Comparison of ENCODE assay signal across 2 cellular contexts in genomic region chr15:68042855-68043222, GRCh38.
TF ChIP-seq lines count a peak whose summit lies in the region.

No MANE protein-coding gene starts in this region.

TF ChIP-seq in A549, 52 proteins besides CTCF, POLR2A, EP300 and RAD21 (continued from another document):
- TF ChIP-seq HMGXB4 (CRISPR knock-in tag; IDR thresholded peaks at IDR 0.05; ENCODE audit: borderline replicate concordance) (no peak), BHLHE40 (IDR thresholded peaks at IDR 0.05; ENCODE audit: low read depth, low read length) (no peak), TP53 (CRISPR knock-in tag; IDR thresholded peaks at IDR 0.05) (no peak), ZSCAN20 (CRISPR knock-in tag; IDR thresholded peaks at IDR 0.05) (no peak), MYC (IDR thresholded peaks at IDR 0.05; ENCODE audit: borderline replicate concordance, low read length) (no peak), BCL3 (IDR thresholded peaks at IDR 0.05) (no peak), FOXS1 (CRISPR knock-in tag; IDR thresholded peaks at IDR 0.05) (no peak), KDM1A (IDR thresholded peaks at IDR 0.05; ENCODE audit: low read depth) (no peak), JUNB (IDR thresholded peaks at IDR 0.05) (no peak), HOXB13 (CRISPR knock-in tag; IDR thresholded peaks at IDR 0.05; ENCODE audit: low read depth) (no peak), MAX (IDR thresholded peaks at IDR 0.05) (no peak), EHF (CRISPR knock-in tag; IDR thresholded peaks at IDR 0.05) (no peak), GATA3 (IDR thresholded peaks at IDR 0.05; ENCODE audit: borderline replicate concordance) (no peak), NPAS2 (CRISPR knock-in tag; IDR thresholded peaks at IDR 0.05; ENCODE audit: borderline replicate concordance) (no peak), NR3C1 (IDR thresholded peaks at IDR 0.05) (no peak)

TF ChIP-seq in GM12878, 131 proteins besides CTCF, POLR2A, EP300 and RAD21 (continued from another document):
- peak; percentile 54; the same call in 1 of the 2 replicates for TF ChIP-seq ZBTB40 (IDR thresholded peaks at IDR 0.05; ENCODE audit: borderline replicate concordance)
